Comparison of ENCODE assay signal across 8 cellular contexts in the genomic region with DNA sequence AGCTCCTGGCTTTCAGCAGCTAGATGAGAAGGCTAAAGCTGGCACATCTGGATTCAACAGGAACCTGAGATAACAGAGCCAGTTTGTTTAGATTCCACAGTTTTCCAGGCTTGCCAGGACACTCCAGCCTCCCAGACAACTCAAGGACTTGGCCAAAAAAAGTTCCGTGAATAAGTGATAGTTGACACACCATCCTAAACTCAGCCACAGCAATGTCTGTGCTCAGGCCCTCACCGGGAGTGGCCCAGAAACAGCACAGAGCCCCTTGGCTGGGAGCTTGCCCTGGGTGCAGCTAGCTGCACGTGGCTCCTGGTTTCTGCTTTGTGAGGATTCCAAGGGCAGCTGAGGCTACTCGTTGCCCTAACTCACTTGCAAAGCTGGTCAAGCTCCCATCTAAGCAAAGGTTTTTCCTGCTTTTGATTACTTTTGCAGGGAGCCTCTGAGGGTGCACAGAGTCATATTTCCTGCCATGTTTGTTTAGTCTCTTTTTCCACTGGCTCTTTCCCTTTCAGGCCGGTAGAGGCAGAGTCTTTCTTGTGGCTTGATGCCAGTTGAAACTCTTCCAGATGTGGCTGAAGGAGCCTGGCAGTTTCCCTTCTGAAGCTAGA.
DNase-seq lines count a peak whose midpoint lies in the region; ATAC-seq and TF ChIP-seq lines count a peak whose summit lies in the region.

No MANE protein-coding gene starts in this region.

- 0 out of 3 replicates have a peak, but pooled peaks have one; percentile 26 for TF ChIP-seq CTCF in H9 (conservative IDR thresholded peaks at IDR 0.05)
- TF ChIP-seq CTCF in SK-N-SH (IDR thresholded peaks at IDR 0.05), result peak; percentile 62
- TF ChIP-seq CTCF in smooth muscle cell (IDR thresholded peaks at IDR 0.05; ENCODE audit: borderline replicate concordance, insufficient read depth, poor library complexity, severe bottlenecking), result peak; percentile 33

- no peak overlapping the region for H3T11ph ChIP-seq in H9 (ENCODE audit: low read length)

- H3K9me3 Mint-ChIP-seq in H9, result no peaks in the 10 kb centered on the region
- peaks cover 0 to 1% (median 0%) of the 10 kb centered on the region in 5 donors for H3K9me3 Mint-ChIP-seq in CD8-positive, alpha-beta memory T cell

- H3K9me3 ChIP-seq in H9 (ENCODE audit: control insufficient read depth, low read depth, low read length), result no peaks in the 10 kb centered on the region
- H3K9me3 ChIP-seq in SK-N-SH, result no peaks in the 10 kb centered on the region
- H3K9me3 ChIP-seq in smooth muscle cell (replicated peaks; ENCODE audit: low read depth), result no peaks in the 10 kb centered on the region
- H3K9me3 ChIP-seq in CD8-positive, alpha-beta memory T cell (ENCODE audit: low read length), result peaks cover 3% of the 10 kb centered on the region

- H3K23me2 ChIP-seq in H9 (ENCODE audit: insufficient read length, low read depth, low read length, poor library complexity, severe bottlenecking), result no peaks in the 10 kb centered on the region

- H3K27me3 Mint-ChIP-seq in H9 (ENCODE audit: low read depth), result peaks cover 2% of the 10 kb centered on the region; the same call in 1 of the 2 replicates
- H3K27me3 Mint-ChIP-seq in CD8-positive, alpha-beta memory T cell, result peaks cover 12 to 30% of the 10 kb centered on the region in 2 donors

- no peak overlapping the region for H3K56ac ChIP-seq in H9 (ENCODE audit: insufficient read length, low read depth, low read length)

- H3K9ac ChIP-seq in H9 (ENCODE audit: extremely low read depth, insufficient read length, low read length), result no peak overlapping the region
- no peak overlapping the region for H3K9ac ChIP-seq in SK-N-SH
- no peak overlapping the region for H3K9ac ChIP-seq in smooth muscle cell (ENCODE audit: low read depth)

- H3K27ac Mint-ChIP-seq in H9, result no peak overlapping the region; a peak in 1 of 7 replicates
- no peak overlapping the region for H3K27ac Mint-ChIP-seq in CD8-positive, alpha-beta memory T cell

- H3F3A ChIP-seq in SK-N-SH (replicated peaks; ENCODE audit: insufficient read depth), result peaks cover 6% of the 10 kb centered on the region
- no peaks in the 10 kb centered on the region for H3F3A ChIP-seq in smooth muscle cell (ENCODE audit: low read depth)

- no peaks in the 10 kb centered on the region for H3K36me3 Mint-ChIP-seq in H9 (ENCODE audit: insufficient read depth in 1 of 3, low read depth in 3 of 3)
- no peaks in the 10 kb centered on the region for H3K36me3 Mint-ChIP-seq in CD8-positive, alpha-beta memory T cell

- CTCF ChIA-PET in SK-N-SH (lab: Yijun Ruan, JAX), result no interaction called here
- CTCF ChIA-PET in CD8-positive, alpha-beta memory T cell (lab: Charles Lee), result no interaction called here

- 0 out of 4 replicates have a peak, but pooled peaks cover 0 to 2% of the 10 kb centered on the region in 2 experiments for H3K4me1 Mint-ChIP-seq in H9
- no peaks in the 10 kb centered on the region for H3K4me1 Mint-ChIP-seq in CD8-positive, alpha-beta memory T cell

- DNase-seq in H9 (no peak), SK-N-SH (no peak), left cardiac atrium (peak; percentile 47), smooth muscle cell (lab: John Stamatoyannopoulos, UW; ENCODE audit: unreplicated experiment) (no peak), activated gamma-delta T cell (lab: John Stamatoyannopoulos, UW) (no peak)
- DNase-seq in CD8-positive, alpha-beta memory T cell, result no peak

- H3K27ac ChIP-seq in H9 (ENCODE audit: insufficient read length, low read depth, low read length) (no peak overlapping the region), SK-N-SH (ENCODE audit: low read depth in 2 of 2, low read length in 1 of 2) (peak overlapping the region in 1 of 2 experiments; percentile 43; a peak in 1 of 4 replicates), smooth muscle cell (ENCODE audit: low read depth) (peak overlapping the region; percentile 55)
- no peak overlapping the region for H3K27ac ChIP-seq in CD8-positive, alpha-beta memory T cell (ENCODE audit: low read depth, low read length)

- no peak overlapping the region for H2BK15ac ChIP-seq in H9 (ENCODE audit: low read depth, low read length)

- H3K23ac ChIP-seq in H9 (ENCODE audit: insufficient read length, low read depth, low read length), result no peak overlapping the region

- no peak overlapping the region for H3K4ac ChIP-seq in H9 (ENCODE audit: low read depth, low read length)

- no peak overlapping the region for H2AK5ac ChIP-seq in H9 (ENCODE audit: insufficient read length, low read length)

- no CpG with 5 or more reads among the region's 5 CpGs for WGBS in H9 (ENCODE audit: extremely low coverage, insufficient read length, low lambda C conversion rate)
- WGBS in SK-N-SH (ENCODE audit: low lambda C conversion rate), result 0% methylated on average over 3 of the region's 5 CpGs
- 22% methylated on average over 5 of the region's 5 CpGs for WGBS in smooth muscle cell (ENCODE audit: low lambda C conversion rate)

- no peak overlapping the region for H2BK12ac ChIP-seq in H9 (ENCODE audit: insufficient read length, low read depth, low read length)

- H3K27me3 ChIP-seq in H9 (ENCODE audit: insufficient read depth, low read length) (no peaks in the 10 kb centered on the region), SK-N-SH (ENCODE audit: insufficient read depth) (no peaks in the 10 kb centered on the region), smooth muscle cell (ENCODE audit: low read depth) (no peaks in the 10 kb centered on the region)
- no peaks in the 10 kb centered on the region for H3K27me3 ChIP-seq in CD8-positive, alpha-beta memory T cell (ENCODE audit: insufficient read depth, low read length, poor library complexity, severe bottlenecking)

- H3K4me3 Mint-ChIP-seq in H9, result no peak overlapping the region
- H3K4me3 Mint-ChIP-seq in CD8-positive, alpha-beta memory T cell, result no peak overlapping the region

- ATAC-seq in left cardiac atrium, result peak; percentile 81 to 89
- ATAC-seq in GM19463 (IDR thresholded peaks at IDR 0.05; ENCODE audit: unreplicated experiment), result no peak
- ATAC-seq in GM21526 (IDR thresholded peaks at IDR 0.05; ENCODE audit: low FRiP score, unreplicated experiment), result no peak

- no peak overlapping the region for H3K18ac ChIP-seq in H9 (ENCODE audit: insufficient read length, low read depth, low read length)

- H3K4me3 ChIP-seq in SK-N-SH (ENCODE audit: low read depth in 2 of 2, low read length in 1 of 2), result no peak overlapping the region
- H3K4me3 ChIP-seq in smooth muscle cell, result no peak overlapping the region
- H3K4me3 ChIP-seq in CD8-positive, alpha-beta memory T cell (ENCODE audit: low read length), result no peak overlapping the region

- no peak for TF ChIP-seq RAD21 in SK-N-SH (IDR thresholded peaks at IDR 0.05; ENCODE audit: low read length)

- H3K79me1 ChIP-seq in H9 (ENCODE audit: insufficient read depth, low read depth, low read length, poor library complexity, severe bottlenecking), result no peaks in the 10 kb centered on the region

- H3K4me1 ChIP-seq in H9 (ENCODE audit: insufficient read depth, low read length) (no peaks in the 10 kb centered on the region), SK-N-SH (ENCODE audit: control insufficient read depth in 1 of 2, insufficient read depth in 2 of 2, low read depth in 1 of 2, low read length in 1 of 2) (peaks cover 3 to 5% of the 10 kb centered on the region in 2 experiments; a peak in 1 of 4 replicates), smooth muscle cell (ENCODE audit: low read depth) (peaks cover 3% of the 10 kb centered on the region)
- H3K4me1 ChIP-seq in CD8-positive, alpha-beta memory T cell (ENCODE audit: insufficient read depth, low read length), result no peaks in the 10 kb centered on the region

- intact Hi-C loops in left cardiac atrium (cut with DNase I), result no loop called here

- H3K14ac ChIP-seq in H9 (ENCODE audit: insufficient read depth, low read length), result no peak overlapping the region

- no peak overlapping the region for H4K91ac ChIP-seq in H9 (ENCODE audit: insufficient read length, low read depth, low read length)

- H3K36me3 ChIP-seq in SK-N-SH (replicated peaks in 1 of 2; ENCODE audit: control insufficient read depth in 1 of 2, insufficient read depth in 2 of 2, low read length in 1 of 2) (no peaks in the 10 kb centered on the region), smooth muscle cell (ENCODE audit: low read depth) (no peaks in the 10 kb centered on the region)
- H3K36me3 ChIP-seq in CD8-positive, alpha-beta memory T cell (ENCODE audit: insufficient read depth, low read length), result no peaks in the 10 kb centered on the region

- no peak overlapping the region for H2BK5ac ChIP-seq in H9 (ENCODE audit: insufficient read length, low read length)

- no peak overlapping the region for H4K8ac ChIP-seq in H9 (replicated peaks; ENCODE audit: insufficient read length, low read depth, low read length)

- H2BK20ac ChIP-seq in H9 (ENCODE audit: low read depth, low read length, poor library complexity, severe bottlenecking), result no peak overlapping the region

- TF ChIP-seq EP300 in SK-N-SH (IDR thresholded peaks at IDR 0.05; ENCODE audit: borderline replicate concordance in 1 of 2, low read depth in 1 of 2, low read length in 1 of 2), result no peak

- POLR2A ChIA-PET in SK-N-SH (lab: Yijun Ruan, JAX), result no interaction called here
- POLR2A ChIA-PET in CD8-positive, alpha-beta memory T cell (lab: Charles Lee), result no interaction called here

- no peaks in the 10 kb centered on the region for H3K79me2 ChIP-seq in H9 (ENCODE audit: insufficient read depth, low read length)
- no peaks in the 10 kb centered on the region for H3K79me2 ChIP-seq in SK-N-SH (ENCODE audit: insufficient read depth)
- H3K79me2 ChIP-seq in smooth muscle cell (ENCODE audit: low read depth), result no peaks in the 10 kb centered on the region

- no peaks in the 10 kb centered on the region for H3K9me2 ChIP-seq in SK-N-SH

- H2AFZ ChIP-seq in H9 (ENCODE audit: low read length) (no peak overlapping the region), SK-N-SH (ENCODE audit: low read depth) (peak overlapping the region; percentile 65; the same call in 1 of the 2 replicates), smooth muscle cell (ENCODE audit: low read depth) (peak overlapping the region; percentile 17)

- no peak overlapping the region for H2BK120ac ChIP-seq in H9 (ENCODE audit: low read depth, low read length, poor library complexity, severe bottlenecking)

- H4K20me1 ChIP-seq in H9 (ENCODE audit: control insufficient read depth, insufficient read depth, insufficient read length) (no peaks in the 10 kb centered on the region), SK-N-SH (ENCODE audit: insufficient read depth) (no peaks in the 10 kb centered on the region), smooth muscle cell (ENCODE audit: low read depth) (no peaks in the 10 kb centered on the region)

- no peak overlapping the region for H3K4me2 ChIP-seq in H9 (ENCODE audit: insufficient read depth, insufficient read length, low read length)
- H3K4me2 ChIP-seq in SK-N-SH, result peak overlapping the region; percentile 68; the same call in 1 of the 2 replicates
- H3K4me2 ChIP-seq in smooth muscle cell, result peak overlapping the region; percentile 62

- H4K5ac ChIP-seq in H9 (ENCODE audit: insufficient read length, low read depth, low read length), result no peak overlapping the region

TF ChIP-seq in SK-N-SH, 30 proteins besides CTCF, POLR2A, EP300 and RAD21:
- TF ChIP-seq GATA2 (CRISPR knock-in tag; IDR thresholded peaks at IDR 0.05) (no peak), NFIC (IDR thresholded peaks at IDR 0.05; ENCODE audit: borderline replicate concordance) (peak; percentile 85)

Comparison
In these comparisons a context has a peak if more than half of its experiments do, and no peak if none do; other contexts are left out.
1. ATAC-seq: peak in left cardiac atrium (2 of 2); none in GM19463 (single experiment) and GM21526 (single experiment).
2. Peak in every context shown above with its lines, with median percentiles within 50 percentile points of each other: CTCF ChIP-seq.